10 cellular contexts compared by ENCODE assay signal in the genomic region with DNA sequence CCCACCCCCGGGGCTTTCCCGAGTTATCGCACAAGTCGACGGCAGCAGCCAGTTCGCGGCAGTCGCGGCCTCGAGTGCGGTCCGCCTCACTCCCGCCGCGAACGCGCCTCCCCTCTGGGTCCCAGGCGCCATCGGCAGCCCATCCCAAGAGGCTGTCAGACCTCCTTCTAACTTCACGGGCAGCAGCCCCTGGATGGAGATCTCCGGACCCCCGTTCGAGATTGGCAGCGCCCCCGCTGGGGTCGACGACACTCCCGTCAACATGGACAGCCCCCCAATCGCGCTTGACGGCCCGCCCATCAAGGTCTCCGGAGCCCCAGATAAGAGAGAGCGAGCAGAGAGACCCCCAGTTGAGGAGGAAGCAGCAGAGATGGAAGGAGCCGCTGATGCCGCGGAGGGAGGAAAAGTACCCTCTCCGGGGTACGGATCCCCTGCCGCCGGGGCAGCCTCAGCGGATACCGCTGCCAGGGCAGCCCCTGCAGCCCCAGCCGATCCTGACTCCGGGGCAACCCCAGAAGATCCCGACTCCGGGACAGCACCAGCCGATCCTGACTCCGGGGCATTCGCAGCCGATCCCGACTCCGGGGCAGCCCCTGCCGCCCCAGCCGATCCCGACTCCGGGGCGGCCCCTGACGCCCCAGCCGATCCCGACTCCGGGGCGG. TPM values are rescaled to one million over a fixed set of nuclear protein-coding genes. Genes with fewer than 3 reads are reported as not detected.
DNase-seq lines count a peak whose midpoint lies in the region; ATAC-seq and TF ChIP-seq lines count a peak whose summit lies in the region.
"Had no signal": no experiment of that assay in that cellular context is flagged by ENCODE, and none has a peak within 500 bp of the region (broad histone marks: within the 10 kb centered on the region; RNA-seq: fewer than 3 reads in every experiment).

No MANE protein-coding gene starts in this region.

- no peak overlapping the region for H3K27ac Mint-ChIP-seq in CD8-positive, alpha-beta memory T cell

- ATAC-seq in psoas muscle, result no peak
- ATAC-seq in HG02623 (IDR thresholded peaks at IDR 0.05; ENCODE audit: unreplicated experiment), result no peak
- ATAC-seq in GM19351 (IDR thresholded peaks at IDR 0.05; ENCODE audit: unreplicated experiment), result no peak

- no peak overlapping the region for H3K27ac ChIP-seq in CD8-positive, alpha-beta memory T cell (ENCODE audit: low read depth, low read length)
- H3K27ac ChIP-seq in HUES64 (ENCODE audit: low read depth, low read length) (no peak overlapping the region), esophagus muscularis mucosa (replicated peaks in 1 of 4) (no peak overlapping the region), psoas muscle (no peak overlapping the region)

- TF ChIP-seq POLR2A in esophagus muscularis mucosa (IDR thresholded peaks at IDR 0.05; ENCODE audit: low read depth), result no peak

- H3K4me1 Mint-ChIP-seq in CD8-positive, alpha-beta memory T cell, result peaks cover 10 to 34% (median 24%) of the 10 kb centered on the region in 3 donors

- no peak overlapping the region for H3K9ac ChIP-seq in HUES64 (ENCODE audit: low read depth, low read length)

- H3K4me3 ChIP-seq in CD8-positive, alpha-beta memory T cell (ENCODE audit: low read length), result no peak overlapping the region
- H3K4me3 ChIP-seq in HUES64 (ENCODE audit: low read length) (peak overlapping the region; percentile 44), esophagus muscularis mucosa (peak overlapping the region; percentile 36 to 50 (median 41)), psoas muscle (peak overlapping the region; percentile 57)

- TF ChIP-seq CTCF in esophagus muscularis mucosa (IDR thresholded peaks at IDR 0.05) (no peak), psoas muscle (IDR thresholded peaks at IDR 0.05) (no peak)

- no peaks in the 10 kb centered on the region for H3K9me3 Mint-ChIP-seq in CD8-positive, alpha-beta memory T cell

- POLR2A ChIA-PET in CD8-positive, alpha-beta memory T cell (lab: Charles Lee), result no interaction called here

- intact Hi-C loops in esophagus muscularis mucosa (cut with DNase I) (loop anchor here (10.0 kb wide), 1 partner anchor 619 kb away; no protein-coding TSS in a partner anchor), psoas muscle (cut with DNase I) (loop anchor here in 1 of 2 donors (5.0 to 10.0 kb wide), 2 partner anchors 207 to 369 kb away; no protein-coding TSS in a partner anchor)

- H3K4me1 ChIP-seq in CD8-positive, alpha-beta memory T cell (ENCODE audit: insufficient read depth, low read length), result peaks cover 9% of the 10 kb centered on the region
- H3K4me1 ChIP-seq in HUES64 (ENCODE audit: insufficient read depth, low read length) (peaks cover 9% of the 10 kb centered on the region; the same call in 1 of the 2 replicates), esophagus muscularis mucosa (peaks cover 5 to 56% (median 40%) of the 10 kb centered on the region in 4 donors), psoas muscle (no peaks in the 10 kb centered on the region)

- WGBS in HUES64, result 53% methylated on average over 63 of the region's 63 CpGs
- WGBS in esophagus muscularis mucosa, result 53% methylated on average over 53 of the region's 63 CpGs
- 54 to 61% (median 60%) methylated on average over 45 to 63 of the region's 63 CpGs for WGBS in psoas muscle, 3 donors

- peaks cover 26 to 60% of the 10 kb centered on the region in 2 donors for H3K27me3 Mint-ChIP-seq in CD8-positive, alpha-beta memory T cell

- H3K9me3 ChIP-seq in CD8-positive, alpha-beta memory T cell (ENCODE audit: low read length), result no peaks in the 10 kb centered on the region
- H3K9me3 ChIP-seq in HUES64 (ENCODE audit: insufficient read depth, low read depth, low read length) (no peaks in the 10 kb centered on the region), esophagus muscularis mucosa (no peaks in the 10 kb centered on the region), psoas muscle (no peaks in the 10 kb centered on the region)

- no peaks in the 10 kb centered on the region for H3K36me3 ChIP-seq in CD8-positive, alpha-beta memory T cell (ENCODE audit: insufficient read depth, low read length)
- H3K36me3 ChIP-seq in HUES64 (ENCODE audit: insufficient read depth, low read length), result 0 out of 2 replicates have a peak, but pooled peaks cover 3% of the 10 kb centered on the region
- no peaks in the 10 kb centered on the region for H3K36me3 ChIP-seq in esophagus muscularis mucosa
- no peaks in the 10 kb centered on the region for H3K36me3 ChIP-seq in psoas muscle (ENCODE audit: insufficient read depth in 1 of 2, low read depth in 1 of 2)

- no peaks in the 10 kb centered on the region for H3K36me3 Mint-ChIP-seq in CD8-positive, alpha-beta memory T cell

- H3K27me3 ChIP-seq in CD8-positive, alpha-beta memory T cell (ENCODE audit: insufficient read depth, low read length, poor library complexity, severe bottlenecking), result peaks cover 22% of the 10 kb centered on the region
- H3K27me3 ChIP-seq in HUES64 (ENCODE audit: insufficient read depth, low read length) (peaks cover 73% of the 10 kb centered on the region), esophagus muscularis mucosa (peaks cover 0 to 88% (median 25%) of the 10 kb centered on the region in 4 donors), psoas muscle (ENCODE audit: insufficient read depth in 3 of 3, low read length in 2 of 3) (peaks cover 0 to 51% (median 13%) of the 10 kb centered on the region in 3 donors)

- no peak for TF ChIP-seq EP300 in esophagus muscularis mucosa (IDR thresholded peaks at IDR 0.05)

- peak overlapping the region in 6 of 7 donors; percentile 15 to 69 (median 59) for H3K4me3 Mint-ChIP-seq in CD8-positive, alpha-beta memory T cell

- CTCF ChIA-PET in CD8-positive, alpha-beta memory T cell (lab: Charles Lee), result interaction anchor here (1.8 kb wide), 1 partner anchor 10 kb away, joined by 5 read pairs; no protein-coding TSS in a partner anchor

- no peak for DNase-seq in CD8-positive, alpha-beta memory T cell
- DNase-seq in esophagus muscularis mucosa (ENCODE audit: extremely low spot score) (no peak), psoas muscle (no peak), NCI-H1694 treated with DMSO at 0.1 percent for 48 hours (lab: John Stamatoyannopoulos, UW) (no peak)
- DNase-seq: caudate nucleus, foreskin melanocyte, NCI-H1417 had no signal

RNA-seq across cellular contexts. Expression of a gene that starts 1.6 kb away (rescaled TPM):
- 100 to 1,000 TPM; 637 to 666 TPM for total RNA-seq in CD8-positive, alpha-beta memory T cell
- polyA plus RNA-seq in CD8-positive, alpha-beta memory T cell, result 218 TPM
- polyA plus RNA-seq in HUES64 (2013, experiment 1 of 2), result 856 TPM
- polyA plus RNA-seq in HUES64 (2013, experiment 2 of 2), result 977 TPM
- total RNA-seq in esophagus muscularis mucosa, result 100 to 1,000 TPM; 679 to 875 (median 782) TPM
- 1,000 to 10,000 TPM; 1,018 to 1,905 (median 1,319) TPM for total RNA-seq in psoas muscle
- 1,000 to 10,000 TPM in 2 of 3 donors, 100 to 1,000 TPM in 1; 700 to 1,469 (median 1,394) TPM for polyA plus RNA-seq in psoas muscle

RNA-seq across cellular contexts. Expression of a gene that starts 3.4 kb away (rescaled TPM):
- total RNA-seq in CD8-positive, alpha-beta memory T cell, result under 1 TPM; 0.55 to 0.68 TPM
- not detected for polyA plus RNA-seq in CD8-positive, alpha-beta memory T cell
- polyA plus RNA-seq in HUES64 (2013, experiment 1 of 2), result 3.2 TPM
- 3.2 TPM for polyA plus RNA-seq in HUES64 (2013, experiment 2 of 2)
- under 1 TPM in 3 of 4 donors, not detected in 1; 0.13 to 0.42 (median 0.23) TPM for total RNA-seq in esophagus muscularis mucosa
- total RNA-seq in psoas muscle, result 1 to 10 TPM in 1 of 4 donors, under 1 TPM in 2, not detected in 1; 0.26 to 1.0 (median 0.65) TPM
- polyA plus RNA-seq in psoas muscle, result under 1 TPM; 0.03 to 0.53 (median 0.13) TPM
